9 cellular contexts compared by ENCODE assay signal in genomic region chr9:83154087-83154736, GRCh38.
DNase-seq lines count a peak whose midpoint lies in the region; ATAC-seq and TF ChIP-seq lines count a peak whose summit lies in the region.
"Had no signal": no experiment of that assay in that cellular context is flagged by ENCODE, and none has a peak within 500 bp of the region (broad histone marks: within the 10 kb centered on the region; RNA-seq: fewer than 3 reads in every experiment).

No MANE protein-coding gene starts in this region.

- no peak overlapping the region for H3K27ac ChIP-seq in dorsolateral prefrontal cortex
- H3K27ac ChIP-seq: HL-60 had no signal

- POLR2A ChIA-PET in activated CD8-positive, alpha-beta T cell treated with anti-CD3 and anti-CD28 coated beads, Interleukin-2, amount 10 ng/mL, durations not matched to agents 7 days and 5 days (lab: Charles Lee): no interaction called here

- no peaks in the 10 kb centered on the region for H3K9me3 ChIP-seq in mucosa of stomach (ENCODE audit: control insufficient read depth, low read length)

- TF ChIP-seq CTCF in dorsolateral prefrontal cortex (IDR thresholded peaks at IDR 0.05 in 54 of 56, conservative IDR thresholded peaks at IDR 0.05 in 2 of 56; ENCODE audit: low read depth in 1 of 56, partially characterized antibody in 56 of 56): no peak

- no peaks in the 10 kb centered on the region for H3K36me3 ChIP-seq in mucosa of stomach (ENCODE audit: control insufficient read depth, insufficient read depth, low read length)
- H3K36me3 ChIP-seq in H7 (replicated peaks; ENCODE audit: control insufficient read depth, insufficient read depth, low read length): no peaks in the 10 kb centered on the region

- H3K27me3 ChIP-seq in mucosa of stomach (ENCODE audit: control insufficient read depth, insufficient read depth, low read length) (no peaks in the 10 kb centered on the region), dorsolateral prefrontal cortex (peaks cover 0 to 4% (median 0%) of the 10 kb centered on the region in 45 donors), H7 (ENCODE audit: control insufficient read depth, insufficient read depth, low read length) (no peaks in the 10 kb centered on the region)

- intact Hi-C loops in dorsolateral prefrontal cortex (cut with DNase I): no loop called here

- H3K4me3 Mint-ChIP-seq in activated CD8-positive, alpha-beta T cell treated with anti-CD3 and anti-CD28 coated beads, Interleukin-2, amount 10 ng/mL, durations not matched to agents 7 days and 5 days: no peak overlapping the region

- peaks cover 38% of the 10 kb centered on the region for H3K4me1 ChIP-seq in mucosa of stomach (ENCODE audit: control insufficient read depth, insufficient read depth, low read length)

- peak; percentile 44 for DNase-seq in RKO (ENCODE audit: low spot score)
- no peak for DNase-seq in dorsolateral prefrontal cortex
- no peak for DNase-seq in activated CD8-positive, alpha-beta T cell treated with anti-CD3 and anti-CD28 coated beads, Interleukin-2, amount 10 ng/mL, durations not matched to agents 7 days and 5 days
- DNase-seq in H7: no peak
- DNase-seq in activated T-cell treated with anti-CD3 and anti-CD28 coated beads for 4 hours: no peak

- no peaks in the 10 kb centered on the region for H3K9me3 Mint-ChIP-seq in activated CD8-positive, alpha-beta T cell treated with anti-CD3 and anti-CD28 coated beads, Interleukin-2, amount 10 ng/mL, durations not matched to agents 7 days and 5 days (ENCODE audit: insufficient read depth)

- no peak overlapping the region for H3K4me3 ChIP-seq in mucosa of stomach (ENCODE audit: low read length)
- H3K4me3 ChIP-seq in dorsolateral prefrontal cortex: no peak overlapping the region
- H3K4me3 ChIP-seq in H7 (ENCODE audit: insufficient read depth, low read depth, low read length): no peak overlapping the region

- CTCF ChIA-PET in activated CD8-positive, alpha-beta T cell treated with anti-CD3 and anti-CD28 coated beads, Interleukin-2, amount 10 ng/mL, durations not matched to agents 7 days and 5 days (lab: Charles Lee): no interaction called here

- peak overlapping the region; percentile 6 for H3K9ac ChIP-seq in mucosa of stomach (ENCODE audit: low read length)

- no peak overlapping the region for H3K27ac Mint-ChIP-seq in activated CD8-positive, alpha-beta T cell treated with anti-CD3 and anti-CD28 coated beads, Interleukin-2, amount 10 ng/mL, durations not matched to agents 7 days and 5 days

- no peaks in the 10 kb centered on the region for H3K4me1 Mint-ChIP-seq in activated CD8-positive, alpha-beta T cell treated with anti-CD3 and anti-CD28 coated beads, Interleukin-2, amount 10 ng/mL, durations not matched to agents 7 days and 5 days (ENCODE audit: low read depth)

- no peaks in the 10 kb centered on the region for H3K27me3 Mint-ChIP-seq in activated CD8-positive, alpha-beta T cell treated with anti-CD3 and anti-CD28 coated beads, Interleukin-2, amount 10 ng/mL, durations not matched to agents 7 days and 5 days (ENCODE audit: low read depth)

- peak; percentile 96 for ATAC-seq in GM18870 (IDR thresholded peaks at IDR 0.05; ENCODE audit: unreplicated experiment)
- peak; percentile 97 for ATAC-seq in HG02852 (IDR thresholded peaks at IDR 0.05; ENCODE audit: unreplicated experiment)
- no peak for ATAC-seq in activated CD8-positive, alpha-beta T cell treated with anti-CD3 and anti-CD28 coated beads, Interleukin-2, amount 10 ng/mL, durations not matched to agents 7 days and 5 days

- H3K36me3 Mint-ChIP-seq in activated CD8-positive, alpha-beta T cell treated with anti-CD3 and anti-CD28 coated beads, Interleukin-2, amount 10 ng/mL, durations not matched to agents 7 days and 5 days (ENCODE audit: low read depth): no peaks in the 10 kb centered on the region
